ENCODE assay signal across 1 cellular context in the genomic region with DNA sequence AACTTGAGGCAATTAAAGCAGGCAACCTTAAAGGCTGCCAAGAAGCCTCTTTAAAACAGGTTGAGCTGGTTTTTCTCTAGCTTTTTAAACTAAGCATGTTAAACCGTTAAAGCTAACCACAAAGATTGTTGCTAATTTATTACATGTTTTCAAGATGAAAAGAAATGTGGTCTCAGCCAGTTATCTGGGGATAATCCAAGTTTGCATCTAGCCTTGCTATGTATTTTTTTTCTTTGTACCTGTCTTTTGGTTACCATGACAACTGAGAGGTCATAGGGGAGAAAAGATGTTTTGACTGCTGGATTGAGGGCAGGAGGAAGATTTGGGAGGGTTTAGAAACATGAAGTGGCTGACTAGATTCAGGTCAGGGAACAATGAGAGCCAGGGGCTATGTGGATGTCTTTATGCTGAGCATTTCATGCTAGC.
TF ChIP-seq lines count a peak whose summit lies in the region.

No MANE protein-coding gene starts in this region.

TF ChIP-seq in GM23338, 12 proteins besides CTCF, POLR2A, EP300 and RAD21 (continued from another document):
- TF ChIP-seq, protein P1, sequence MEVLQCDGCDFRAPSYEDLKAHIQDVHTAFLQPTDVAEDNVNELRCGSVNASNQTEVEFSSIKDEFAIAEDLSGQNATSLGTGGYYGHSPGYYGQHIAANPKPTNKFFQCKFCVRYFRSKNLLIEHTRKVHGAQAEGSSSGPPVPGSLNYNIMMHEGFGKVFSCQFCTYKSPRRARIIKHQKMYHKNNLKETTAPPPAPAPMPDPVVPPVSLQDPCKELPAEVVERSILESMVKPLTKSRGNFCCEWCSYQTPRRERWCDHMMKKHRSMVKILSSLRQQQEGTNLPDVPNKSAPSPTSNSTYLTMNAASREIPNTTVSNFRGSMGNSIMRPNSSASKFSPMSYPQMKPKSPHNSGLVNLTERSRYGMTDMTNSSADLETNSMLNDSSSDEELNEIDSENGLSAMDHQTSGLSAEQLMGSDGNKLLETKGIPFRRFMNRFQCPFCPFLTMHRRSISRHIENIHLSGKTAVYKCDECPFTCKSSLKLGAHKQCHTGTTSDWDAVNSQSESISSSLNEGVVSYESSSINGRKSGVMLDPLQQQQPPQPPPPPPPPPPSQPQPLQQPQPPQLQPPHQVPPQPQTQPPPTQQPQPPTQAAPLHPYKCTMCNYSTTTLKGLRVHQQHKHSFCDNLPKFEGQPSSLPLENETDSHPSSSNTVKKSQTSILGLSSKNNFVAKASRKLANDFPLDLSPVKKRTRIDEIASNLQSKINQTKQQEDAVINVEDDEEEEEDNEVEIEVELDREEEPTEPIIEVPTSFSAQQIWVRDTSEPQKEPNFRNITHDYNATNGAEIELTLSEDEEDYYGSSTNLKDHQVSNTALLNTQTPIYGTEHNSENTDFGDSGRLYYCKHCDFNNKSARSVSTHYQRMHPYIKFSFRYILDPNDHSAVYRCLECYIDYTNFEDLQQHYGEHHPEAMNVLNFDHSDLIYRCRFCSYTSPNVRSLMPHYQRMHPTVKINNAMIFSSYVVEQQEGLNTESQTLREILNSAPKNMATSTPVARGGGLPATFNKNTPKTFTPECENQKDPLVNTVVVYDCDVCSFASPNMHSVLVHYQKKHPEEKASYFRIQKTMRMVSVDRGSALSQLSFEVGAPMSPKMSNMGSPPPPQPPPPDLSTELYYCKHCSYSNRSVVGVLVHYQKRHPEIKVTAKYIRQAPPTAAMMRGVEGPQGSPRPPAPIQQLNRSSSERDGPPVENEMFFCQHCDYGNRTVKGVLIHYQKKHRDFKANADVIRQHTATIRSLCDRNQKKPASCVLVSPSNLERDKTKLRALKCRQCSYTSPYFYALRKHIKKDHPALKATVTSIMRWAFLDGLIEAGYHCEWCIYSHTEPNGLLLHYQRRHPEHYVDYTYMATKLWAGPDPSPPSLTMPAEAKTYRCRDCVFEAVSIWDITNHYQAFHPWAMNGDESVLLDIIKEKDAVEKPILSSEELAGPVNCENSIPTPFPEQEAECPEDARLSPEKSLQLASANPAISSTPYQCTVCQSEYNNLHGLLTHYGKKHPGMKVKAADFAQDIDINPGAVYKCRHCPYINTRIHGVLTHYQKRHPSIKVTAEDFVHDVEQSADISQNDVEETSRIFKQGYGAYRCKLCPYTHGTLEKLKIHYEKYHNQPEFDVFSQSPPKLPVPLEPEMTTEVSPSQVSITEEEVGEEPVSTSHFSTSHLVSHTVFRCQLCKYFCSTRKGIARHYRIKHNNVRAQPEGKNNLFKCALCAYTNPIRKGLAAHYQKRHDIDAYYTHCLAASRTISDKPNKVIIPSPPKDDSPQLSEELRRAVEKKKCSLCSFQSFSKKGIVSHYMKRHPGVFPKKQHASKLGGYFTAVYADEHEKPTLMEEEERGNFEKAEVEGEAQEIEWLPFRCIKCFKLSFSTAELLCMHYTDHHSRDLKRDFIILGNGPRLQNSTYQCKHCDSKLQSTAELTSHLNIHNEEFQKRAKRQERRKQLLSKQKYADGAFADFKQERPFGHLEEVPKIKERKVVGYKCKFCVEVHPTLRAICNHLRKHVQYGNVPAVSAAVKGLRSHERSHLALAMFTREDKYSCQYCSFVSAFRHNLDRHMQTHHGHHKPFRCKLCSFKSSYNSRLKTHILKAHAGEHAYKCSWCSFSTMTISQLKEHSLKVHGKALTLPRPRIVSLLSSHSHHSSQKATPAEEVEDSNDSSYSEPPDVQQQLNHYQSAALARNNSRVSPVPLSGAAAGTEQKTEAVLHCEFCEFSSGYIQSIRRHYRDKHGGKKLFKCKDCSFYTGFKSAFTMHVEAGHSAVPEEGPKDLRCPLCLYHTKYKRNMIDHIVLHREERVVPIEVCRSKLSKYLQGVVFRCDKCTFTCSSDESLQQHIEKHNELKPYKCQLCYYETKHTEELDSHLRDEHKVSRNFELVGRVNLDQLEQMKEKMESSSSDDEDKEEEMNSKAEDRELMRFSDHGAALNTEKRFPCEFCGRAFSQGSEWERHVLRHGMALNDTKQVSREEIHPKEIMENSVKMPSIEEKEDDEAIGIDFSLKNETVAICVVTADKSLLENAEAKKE (CRISPR knock-in tag; IDR thresholded peaks at IDR 0.05) = no peak
TF ChIP-seq in GM23338: peak in this region for 0.
